15 cellular contexts compared by ENCODE assay signal in genomic region chr7:121020243-121020642, GRCh38. TPM values are rescaled to one million over a fixed set of nuclear protein-coding genes. Genes with fewer than 3 reads are reported as not detected.
A peak's percentile ranks its signal among the peaks of the same experiment; 100 is the strongest.
DNase-seq lines count a peak whose midpoint lies in the region; ATAC-seq and TF ChIP-seq lines count a peak whose summit lies in the region.
"Had no signal": no experiment of that assay in that cellular context is flagged by ENCODE, and none has a peak within 500 bp of the region (broad histone marks: within the 10 kb centered on the region; RNA-seq: fewer than 3 reads in every experiment).

No MANE protein-coding gene starts in this region.

- no peak for TF ChIP-seq POLR2A in esophagus muscularis mucosa (IDR thresholded peaks at IDR 0.05; ENCODE audit: low read depth)

- TF ChIP-seq CTCF in RWPE2 (IDR thresholded peaks at IDR 0.05; ENCODE audit: poor library complexity, severe bottlenecking) (no peak), esophagus muscularis mucosa (IDR thresholded peaks at IDR 0.05) (no peak)

- H3K36me3 ChIP-seq in RWPE2 (ENCODE audit: low read depth) (no peaks in the 10 kb centered on the region), esophagus muscularis mucosa (no peaks in the 10 kb centered on the region), rectal smooth muscle tissue (ENCODE audit: control insufficient read depth, insufficient read depth, low read length) (no peaks in the 10 kb centered on the region)
- H3K36me3 ChIP-seq: spleen had no signal

- no peak overlapping the region for H3K9ac ChIP-seq in rectal smooth muscle tissue (ENCODE audit: low read length)

- H3K27me3 ChIP-seq in RWPE2 (ENCODE audit: insufficient read depth, poor library complexity, severe bottlenecking), result no peaks in the 10 kb centered on the region
- no peaks in the 10 kb centered on the region for H3K27me3 ChIP-seq in esophagus muscularis mucosa
- H3K27me3 ChIP-seq in rectal smooth muscle tissue (ENCODE audit: control insufficient read depth, insufficient read depth, low read length), result no peaks in the 10 kb centered on the region
- H3K27me3 ChIP-seq: spleen had no signal

- H3K27ac ChIP-seq in RWPE2 (ENCODE audit: poor library complexity, severe bottlenecking), result peak overlapping the region; percentile 49
- H3K27ac ChIP-seq in esophagus muscularis mucosa (replicated peaks in 1 of 4), result peak overlapping the region in 3 of 4 donors; percentile 23 to 49 (median 37)
- peak overlapping the region; percentile 31 for H3K27ac ChIP-seq in rectal smooth muscle tissue (ENCODE audit: low read depth, low read length)

- 82% methylated on average over 1 of the region's 1 CpG for WGBS in esophagus muscularis mucosa

- DNase-seq in CD1c-positive myeloid dendritic cell (ENCODE audit: extremely low spot score), result peak; percentile 17
- DNase-seq in RWPE2 (ENCODE audit: low spot score), result no peak
- DNase-seq in esophagus muscularis mucosa (ENCODE audit: extremely low spot score), result no peak
- no peak for DNase-seq in NCI-H524 treated with DMSO at 0.1 percent for 48 hours (lab: John Stamatoyannopoulos, UW)
- DNase-seq in left colon, result no peak
- DNase-seq: aorta; DMS 273 treated with DMSO at 0.1 percent for 48 hours; effector CD8-positive, alpha-beta T cell; left ventricle myocardium superior; NCI-H1417; NCI-H510A treated with DMSO at 0.1 percent for 48 hours; spleen had no signal

- H3K9me3 ChIP-seq in RWPE2 (ENCODE audit: severe bottlenecking), result no peaks in the 10 kb centered on the region
- H3K9me3 ChIP-seq in esophagus muscularis mucosa, result no peaks in the 10 kb centered on the region
- H3K9me3 ChIP-seq: spleen had no signal

- intact Hi-C loops in esophagus muscularis mucosa (cut with DNase I), result no loop called here
- intact Hi-C loops in left colon (cut with DNase I, micrococcal nuclease), result no loop called here

- H3K4me3 ChIP-seq in RWPE2 (ENCODE audit: severe bottlenecking) (no peak overlapping the region), esophagus muscularis mucosa (no peak overlapping the region), rectal smooth muscle tissue (ENCODE audit: low read length) (no peak overlapping the region)
- H3K4me3 ChIP-seq: spleen had no signal

- H3K4me1 ChIP-seq in RWPE2 (ENCODE audit: insufficient read depth, poor library complexity, severe bottlenecking) (peaks cover 21% of the 10 kb centered on the region), esophagus muscularis mucosa (peaks cover 49 to 68% (median 60%) of the 10 kb centered on the region in 4 donors), rectal smooth muscle tissue (ENCODE audit: control insufficient read depth, insufficient read depth, low read length) (peaks cover 41% of the 10 kb centered on the region)

- ATAC-seq in RWPE2 (ENCODE audit: low read depth) (peak; percentile 81), HG03135 (IDR thresholded peaks at IDR 0.05; ENCODE audit: unreplicated experiment) (no peak), left colon (no peak), HG03175 (IDR thresholded peaks at IDR 0.05; ENCODE audit: unreplicated experiment) (no peak)
- ATAC-seq: left ventricle myocardium superior had no signal

- TF ChIP-seq EP300 in esophagus muscularis mucosa (IDR thresholded peaks at IDR 0.05), result no peak

RNA-seq across cellular contexts. Expression of gene CPED1, which starts 31.7 kb away (rescaled TPM):
- total RNA-seq in esophagus muscularis mucosa, result 10 to 100 TPM; 28.1 to 81.8 (median 32.0) TPM
- 10 to 100 TPM in 1 of 2 donors, 1 to 10 TPM in 1; 3.4 to 15.9 TPM for total RNA-seq in left colon
